ENCODE assay signal across 9 cellular contexts in genomic region chr5:132420706-132421272, GRCh38. TPM values are rescaled to one million over a fixed set of nuclear protein-coding genes. Genes with fewer than 3 reads are reported as not detected.
A peak's percentile ranks its signal among the peaks of the same experiment; 100 is the strongest.
DNase-seq lines count a peak whose midpoint lies in the region; ATAC-seq and TF ChIP-seq lines count a peak whose summit lies in the region.
"Had no signal": no experiment of that assay in that cellular context is flagged by ENCODE, and none has a peak within 500 bp of the region (broad histone marks: within the 10 kb centered on the region; RNA-seq: fewer than 3 reads in every experiment).

No MANE protein-coding gene starts in this region.

- no peak overlapping the region for H3K4me3 Mint-ChIP-seq in nephron
- H3K4me3 Mint-ChIP-seq: neural crest cell had no signal

- H3K4me1 Mint-ChIP-seq in nephron, result peaks cover 30% of the 10 kb centered on the region

- H3K27me3 Mint-ChIP-seq in nephron (ENCODE audit: low read depth), result peaks cover 3% of the 10 kb centered on the region

- no peaks in the 10 kb centered on the region for H3K9me3 ChIP-seq in adipocyte (ENCODE audit: control insufficient read depth, low read length)

- no peaks in the 10 kb centered on the region for H3K27me3 ChIP-seq in adipocyte (replicated peaks; ENCODE audit: control insufficient read depth, insufficient read depth, low read length)

- peaks cover 74% of the 10 kb centered on the region for H3K4me1 ChIP-seq in adipocyte (ENCODE audit: control insufficient read depth, insufficient read depth, low read length)

- H3K36me3 Mint-ChIP-seq in nephron (ENCODE audit: low read depth), result no peaks in the 10 kb centered on the region

- no peak for TF ChIP-seq CTCF in nephron (IDR thresholded peaks at IDR 0.05; ENCODE audit: unreplicated experiment in 3 of 3)

- peak; percentile 69 for DNase-seq in activated effector memory CD4-positive, alpha-beta T cell treated with anti-CD3 and anti-CD28 coated beads, Interleukin-2, amount 50 U/mL, for 16 hours
- DNase-seq in activated effector memory CD4-positive, alpha-beta T cell treated with Interleukin-2 at 50 U/mL for 16 hours, result no peak
- DNase-seq in adipocyte (ENCODE audit: low read depth) (no peak), GM03348 (ENCODE audit: low spot score) (no peak), mesenteric fat pad (ENCODE audit: low spot score) (no peak)

- H3K9ac ChIP-seq in adipocyte (ENCODE audit: low read length), result peak overlapping the region; percentile 21

- H3K9me3 Mint-ChIP-seq in nephron, result no peaks in the 10 kb centered on the region
- H3K9me3 Mint-ChIP-seq: neural crest cell had no signal

- peak overlapping the region; percentile 53 to 84 (median 65) for H3K27ac Mint-ChIP-seq in nephron

- no peaks in the 10 kb centered on the region for H3K36me3 ChIP-seq in adipocyte (ENCODE audit: control insufficient read depth, insufficient read depth, low read length, severe bottlenecking)

- H3K4me3 ChIP-seq in adipocyte (ENCODE audit: low read length), result no peak overlapping the region

- peak; percentile 47 for ATAC-seq in HG03354 (IDR thresholded peaks at IDR 0.05; ENCODE audit: poor library complexity, severe bottlenecking, unreplicated experiment)
- ATAC-seq in GM21528 (IDR thresholded peaks at IDR 0.05; ENCODE audit: low FRiP score, unreplicated experiment), result no peak

RNA-seq across cellular contexts. Expression of gene SLC22A5, which starts 51.3 kb away (rescaled TPM):
- 20.6 TPM for total RNA-seq in mesenteric fat pad
